Comparison of ENCODE assay signal across 18 cellular contexts in the genomic region with DNA sequence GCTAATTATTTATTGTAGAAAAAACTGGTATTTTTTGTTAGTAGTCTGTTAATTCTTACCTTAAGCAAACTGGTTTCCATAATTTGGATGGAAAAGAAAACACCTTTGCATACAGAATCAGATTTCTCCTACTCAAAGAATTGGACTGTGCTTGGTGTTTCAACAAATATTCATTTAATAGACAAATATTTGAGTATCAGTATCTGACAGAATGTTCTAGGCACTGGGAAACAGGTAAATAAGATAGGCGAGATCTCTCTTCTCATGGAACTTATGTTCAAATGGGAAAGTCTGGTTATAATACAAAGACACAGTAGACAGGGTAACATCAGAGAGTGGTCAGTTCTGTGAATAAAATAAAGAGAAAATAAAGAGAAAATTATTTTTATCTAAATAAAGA.
A peak's percentile ranks its signal among the peaks of the same experiment; 100 is the strongest.
DNase-seq lines count a peak whose midpoint lies in the region; ATAC-seq, FAIRE-seq and TF ChIP-seq lines count a peak whose summit lies in the region.
"Had no signal": no experiment of that assay in that cellular context is flagged by ENCODE, and none has a peak within 500 bp of the region (broad histone marks: within the 10 kb centered on the region; RNA-seq: fewer than 3 reads in every experiment).

No MANE protein-coding gene starts in this region.

- peaks cover 74% of the 10 kb centered on the region for H3K4me1 ChIP-seq in Panc1 (ENCODE audit: control insufficient read depth, insufficient read depth, low read length)
- peaks cover 0 to 58% (median 21%) of the 10 kb centered on the region in 4 donors for H3K4me1 ChIP-seq in right lobe of liver

- 29% methylated on average over 1 of the region's 1 CpG for WGBS in right lobe of liver (ENCODE audit: insufficient coverage, low coverage, low lambda C conversion rate, missing lambda C conversion rate)

- H3K27ac ChIP-seq in C4-2B (peak overlapping the region; percentile 33; the same call in 1 of the 2 replicates), Panc1 (ENCODE audit: low read length) (peak overlapping the region; percentile 48; the same call in 1 of the 2 replicates), right lobe of liver (peak overlapping the region; percentile 44 to 95 (median 45))

- POLR2A ChIA-PET in Panc1 (lab: Charles Lee) = no interaction called here

- CTCF ChIA-PET in Panc1 (lab: Charles Lee) = interaction anchor here (0.5 kb wide), 1 partner anchor 187 kb away, joined by 8 read pairs; no protein-coding TSS in a partner anchor

- no peak for FAIRE-seq in RCC 7860 (lab: Jason Lieb, UNC)
- FAIRE-seq: A204.1, GM12878, GM19239, H1 had no signal

- no peak for TF ChIP-seq CTCF in C4-2B (conservative IDR thresholded peaks at IDR 0.05)
- TF ChIP-seq CTCF in Panc1 (IDR thresholded peaks at IDR 0.05) = no peak
- no peak for TF ChIP-seq CTCF in right lobe of liver (IDR thresholded peaks at IDR 0.05)

- BruUV-seq in Panc1 (replicated peaks; lab: Mats Ljungman, UMichigan) = TSS peak; percentile 5

- H3K4me3 ChIP-seq in Panc1 (ENCODE audit: low read depth in 2 of 2, low read length in 2 of 2) (no peak overlapping the region), right lobe of liver (no peak overlapping the region)
- H3K4me3 ChIP-seq: GM12878 had no signal

- no peak for TF ChIP-seq POLR2A in right lobe of liver (IDR thresholded peaks at IDR 0.05)

- H3K36me3 ChIP-seq in Panc1 (ENCODE audit: control insufficient read depth, insufficient read depth, low read length) (no peaks in the 10 kb centered on the region; the same call in 1 of the 2 replicates), right lobe of liver (no peaks in the 10 kb centered on the region)

- in situ Hi-C loops in Panc1 (cut with HindIII; ENCODE audit: low pct_unique_long_range_greater_than_20kb, low sequenced_read_pairs) = no loop called here

- H3K9me3 ChIP-seq in Panc1 (ENCODE audit: control insufficient read depth, insufficient read depth, low read depth, low read length) = no peaks in the 10 kb centered on the region
- no peaks in the 10 kb centered on the region for H3K9me3 ChIP-seq in right lobe of liver

- intact Hi-C loops in Panc1 (cut with micrococcal nuclease; ENCODE audit: unreplicated experiment) = no loop called here
- intact Hi-C loops in right lobe of liver (cut with DNase I) = no loop called here

- H3K27me3 ChIP-seq in Panc1 (ENCODE audit: control insufficient read depth, insufficient read depth, low read length) = no peaks in the 10 kb centered on the region
- no peaks in the 10 kb centered on the region for H3K27me3 ChIP-seq in right lobe of liver

- ATAC-seq in Panc1 (no peak), right lobe of liver (peak; percentile 8 to 73 (median 49)), GM18520 (IDR thresholded peaks at IDR 0.05; ENCODE audit: unreplicated experiment) (no peak)
- ATAC-seq: CD8-positive, alpha-beta T cell; GM12878 had no signal

- DNase-seq in Panc1 (ENCODE audit: low read depth, low spot score) = no peak
- DNase-seq in right lobe of liver = no peak
- DNase-seq in kidney glomerular epithelial cell (lab: John Stamatoyannopoulos, UW) = no peak
- no peak for DNase-seq in RCC 7860 (ENCODE audit: low spot score)
- DNase-seq: ACHN; Calu3; CD8-positive, alpha-beta T cell; DMS 273 treated with DMSO at 0.1 percent for 48 hours; DMS53; DND-41; EL; H9 had no signal

Comparison
In these comparisons a context has a peak if more than half of its experiments do, and no peak if none do; other contexts are left out.
1. ATAC-seq: peak in right lobe of liver (4 of 4); none in Panc1 (single experiment) and GM18520 (single experiment).
2. Peak in every context shown above with its lines, with median percentiles within 50 percentile points of each other: H3K27ac ChIP-seq.